ENCODE assay signal across 8 cellular contexts in the genomic region with DNA sequence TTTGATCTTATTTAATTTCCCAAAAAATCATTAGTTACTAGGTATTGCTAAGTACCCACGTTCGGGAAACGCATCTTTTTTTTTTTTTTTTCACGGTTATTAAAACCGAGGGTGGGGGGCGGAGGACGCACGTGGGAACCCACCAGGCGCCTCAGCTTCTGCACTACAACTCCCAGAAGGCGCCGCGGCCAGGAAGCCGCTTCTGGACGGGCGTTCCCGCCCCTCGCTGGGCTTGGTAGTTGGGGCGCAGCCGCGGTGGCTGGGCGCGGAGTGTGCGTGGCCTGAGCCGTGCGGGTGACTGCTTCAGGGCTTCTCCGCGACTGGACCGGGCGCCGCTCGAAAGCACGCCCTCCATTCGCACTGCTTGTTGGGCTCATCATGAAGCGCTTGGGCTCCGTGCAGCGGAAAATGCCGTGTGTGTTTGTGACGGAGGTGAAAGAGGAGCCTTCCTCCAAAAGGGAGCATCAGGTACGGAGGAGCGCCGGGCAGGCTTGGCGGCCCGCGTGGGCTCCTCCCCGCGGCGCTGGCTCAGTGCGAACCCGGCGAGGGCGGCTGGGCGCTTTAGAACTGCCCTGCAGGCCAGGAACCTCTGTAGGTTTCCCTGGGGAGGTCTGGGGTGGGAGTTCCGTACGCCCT. TPM values are rescaled to one million over a fixed set of nuclear protein-coding genes. Genes with fewer than 3 reads are reported as not detected.
A peak's percentile ranks its signal among the peaks of the same experiment; 100 is the strongest.
DNase-seq lines count a peak whose midpoint lies in the region; ATAC-seq and TF ChIP-seq lines count a peak whose summit lies in the region.

No MANE protein-coding gene starts in this region.

- peaks cover 12 to 51% (median 46%) of the 10 kb centered on the region in 4 donors for H3K4me1 ChIP-seq in esophagus muscularis mucosa
- peaks cover 18 to 19% of the 10 kb centered on the region in 2 donors for H3K4me1 ChIP-seq in muscle layer of duodenum (ENCODE audit: control insufficient read depth in 1 of 2, insufficient read depth in 2 of 2, low read length in 2 of 2)

- TF ChIP-seq RAD21 in Ishikawa (IDR thresholded peaks at IDR 0.05; ENCODE audit: low read depth): no peak

- H3K4me3 ChIP-seq in esophagus muscularis mucosa (peak overlapping the region; percentile 73 to 89 (median 76)), muscle layer of duodenum (ENCODE audit: low read depth in 1 of 2, low read length in 2 of 2) (peak overlapping the region; percentile 83 to 96)

- under 1% methylated on average over 36 of the region's 54 CpGs for WGBS in esophagus muscularis mucosa

- no peaks in the 10 kb centered on the region for H3K9me3 ChIP-seq in esophagus muscularis mucosa
- H3K9me3 ChIP-seq in muscle layer of duodenum (ENCODE audit: control insufficient read depth in 1 of 2, low read length in 2 of 2): no peaks in the 10 kb centered on the region

- ATAC-seq in GM21619 (IDR thresholded peaks at IDR 0.05; ENCODE audit: unreplicated experiment): peak; percentile 100

- intact Hi-C loops in esophagus muscularis mucosa (cut with DNase I): no loop called here

- TF ChIP-seq CTCF in esophagus muscularis mucosa (IDR thresholded peaks at IDR 0.05): no peak

- H3K27ac ChIP-seq in esophagus muscularis mucosa (replicated peaks in 1 of 4): peak overlapping the region; percentile 82 to 86 (median 84)
- H3K27ac ChIP-seq in muscle layer of duodenum (ENCODE audit: low read length): peak overlapping the region; percentile 65

- TF ChIP-seq EP300 in Ishikawa (IDR thresholded peaks at IDR 0.05; ENCODE audit: borderline replicate concordance): no peak
- no peak for TF ChIP-seq EP300 in esophagus muscularis mucosa (IDR thresholded peaks at IDR 0.05)

- peak; percentile 44 for TF ChIP-seq POLR2A in esophagus muscularis mucosa (IDR thresholded peaks at IDR 0.05; ENCODE audit: low read depth)

- H3K36me3 ChIP-seq in esophagus muscularis mucosa (no peaks in the 10 kb centered on the region), muscle layer of duodenum (ENCODE audit: control insufficient read depth in 1 of 2, insufficient read depth in 2 of 2, low read length in 2 of 2) (no peaks in the 10 kb centered on the region)

- H3K27me3 ChIP-seq in esophagus muscularis mucosa (no peaks in the 10 kb centered on the region), muscle layer of duodenum (ENCODE audit: low read depth, low read length) (no peaks in the 10 kb centered on the region)

- DNase-seq in DMS153 treated with DMSO at 0.1 percent for 48 hours (lab: John Stamatoyannopoulos, UW; ENCODE audit: unreplicated experiment) (peak; percentile 57), OCI-M2 (lab: John Stamatoyannopoulos, UW; ENCODE audit: unreplicated experiment) (peak; percentile 49), esophagus muscularis mucosa (ENCODE audit: extremely low spot score) (peak; percentile 94)
- peak; percentile 86 for DNase-seq in activated T-cell treated with anti-CD3 and anti-CD28 coated beads, Interleukin-2, amount 50 U/mL, for 1 hour
- peak; percentile 76 for DNase-seq in stimulated activated CD8-positive, alpha-beta memory T cell treated with anti-CD3 and anti-CD28 coated beads, Interleukin-7, amount 100 ng/mL, for 24 hours (ENCODE audit: low read depth)

TF ChIP-seq in Ishikawa, 13 proteins besides CTCF, POLR2A, EP300 and RAD21:
- TF ChIP-seq, protein P1, sequence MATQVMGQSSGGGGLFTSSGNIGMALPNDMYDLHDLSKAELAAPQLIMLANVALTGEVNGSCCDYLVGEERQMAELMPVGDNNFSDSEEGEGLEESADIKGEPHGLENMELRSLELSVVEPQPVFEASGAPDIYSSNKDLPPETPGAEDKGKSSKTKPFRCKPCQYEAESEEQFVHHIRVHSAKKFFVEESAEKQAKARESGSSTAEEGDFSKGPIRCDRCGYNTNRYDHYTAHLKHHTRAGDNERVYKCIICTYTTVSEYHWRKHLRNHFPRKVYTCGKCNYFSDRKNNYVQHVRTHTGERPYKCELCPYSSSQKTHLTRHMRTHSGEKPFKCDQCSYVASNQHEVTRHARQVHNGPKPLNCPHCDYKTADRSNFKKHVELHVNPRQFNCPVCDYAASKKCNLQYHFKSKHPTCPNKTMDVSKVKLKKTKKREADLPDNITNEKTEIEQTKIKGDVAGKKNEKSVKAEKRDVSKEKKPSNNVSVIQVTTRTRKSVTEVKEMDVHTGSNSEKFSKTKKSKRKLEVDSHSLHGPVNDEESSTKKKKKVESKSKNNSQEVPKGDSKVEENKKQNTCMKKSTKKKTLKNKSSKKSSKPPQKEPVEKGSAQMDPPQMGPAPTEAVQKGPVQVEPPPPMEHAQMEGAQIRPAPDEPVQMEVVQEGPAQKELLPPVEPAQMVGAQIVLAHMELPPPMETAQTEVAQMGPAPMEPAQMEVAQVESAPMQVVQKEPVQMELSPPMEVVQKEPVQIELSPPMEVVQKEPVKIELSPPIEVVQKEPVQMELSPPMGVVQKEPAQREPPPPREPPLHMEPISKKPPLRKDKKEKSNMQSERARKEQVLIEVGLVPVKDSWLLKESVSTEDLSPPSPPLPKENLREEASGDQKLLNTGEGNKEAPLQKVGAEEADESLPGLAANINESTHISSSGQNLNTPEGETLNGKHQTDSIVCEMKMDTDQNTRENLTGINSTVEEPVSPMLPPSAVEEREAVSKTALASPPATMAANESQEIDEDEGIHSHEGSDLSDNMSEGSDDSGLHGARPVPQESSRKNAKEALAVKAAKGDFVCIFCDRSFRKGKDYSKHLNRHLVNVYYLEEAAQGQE (IDR thresholded peaks at IDR 0.05; ENCODE audit: low read depth): 0 out of 2 replicates have a peak, but pooled peaks have one; percentile 16
- no peak for TF ChIP-seq TEAD4 (IDR thresholded peaks at IDR 0.05)
- TF ChIP-seq CEBPB (IDR thresholded peaks at IDR 0.05): no peak
- TF ChIP-seq ZBTB7A (IDR thresholded peaks at IDR 0.05; ENCODE audit: low read depth): peak; percentile 73; the same call in 1 of the 2 replicates
- peak; percentile 21; the same call in 1 of the 2 replicates for TF ChIP-seq TCF12 (IDR thresholded peaks at IDR 0.05; ENCODE audit: low read depth)
- TF ChIP-seq, protein P2, sequence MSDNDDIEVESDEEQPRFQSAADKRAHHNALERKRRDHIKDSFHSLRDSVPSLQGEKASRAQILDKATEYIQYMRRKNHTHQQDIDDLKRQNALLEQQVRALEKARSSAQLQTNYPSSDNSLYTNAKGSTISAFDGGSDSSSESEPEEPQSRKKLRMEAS (IDR thresholded peaks at IDR 0.05): peak; percentile 68
- TF ChIP-seq NFIC (IDR thresholded peaks at IDR 0.05): no peak; the same call in 1 of the 2 replicates
- peak; percentile 81 for TF ChIP-seq TAF1 (IDR thresholded peaks at IDR 0.05; ENCODE audit: low read depth)
- no peak for TF ChIP-seq YY1 (IDR thresholded peaks at IDR 0.05; ENCODE audit: low read depth)
- TF ChIP-seq, protein P3, sequence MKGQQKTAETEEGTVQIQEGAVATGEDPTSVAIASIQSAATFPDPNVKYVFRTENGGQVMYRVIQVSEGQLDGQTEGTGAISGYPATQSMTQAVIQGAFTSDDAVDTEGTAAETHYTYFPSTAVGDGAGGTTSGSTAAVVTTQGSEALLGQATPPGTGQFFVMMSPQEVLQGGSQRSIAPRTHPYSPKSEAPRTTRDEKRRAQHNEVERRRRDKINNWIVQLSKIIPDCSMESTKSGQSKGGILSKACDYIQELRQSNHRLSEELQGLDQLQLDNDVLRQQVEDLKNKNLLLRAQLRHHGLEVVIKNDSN (IDR thresholded peaks at IDR 0.05): no peak; the same call in 1 of the 2 replicates
- TF ChIP-seq CREB1 (IDR thresholded peaks at IDR 0.05; ENCODE audit: low read depth): no peak
- 0 out of 2 replicates have a peak, but pooled peaks have one; percentile 5 for TF ChIP-seq EGR1 (IDR thresholded peaks at IDR 0.05)
- no peak for TF ChIP-seq FOXM1 (IDR thresholded peaks at IDR 0.05; ENCODE audit: borderline replicate concordance, low read depth)

RNA-seq across cellular contexts. Expression of a gene that starts 6.2 kb away (rescaled TPM):
- total RNA-seq in esophagus muscularis mucosa: not detected

Comparison
In these comparisons a context has a peak if more than half of its experiments do, and no peak if none do; other contexts are left out.
1. Peak in every context shown above with its lines: DNase-seq, ATAC-seq, H3K4me3 ChIP-seq and H3K27ac ChIP-seq.